Comparison of ENCODE assay signal across 9 cellular contexts in the genomic region with DNA sequence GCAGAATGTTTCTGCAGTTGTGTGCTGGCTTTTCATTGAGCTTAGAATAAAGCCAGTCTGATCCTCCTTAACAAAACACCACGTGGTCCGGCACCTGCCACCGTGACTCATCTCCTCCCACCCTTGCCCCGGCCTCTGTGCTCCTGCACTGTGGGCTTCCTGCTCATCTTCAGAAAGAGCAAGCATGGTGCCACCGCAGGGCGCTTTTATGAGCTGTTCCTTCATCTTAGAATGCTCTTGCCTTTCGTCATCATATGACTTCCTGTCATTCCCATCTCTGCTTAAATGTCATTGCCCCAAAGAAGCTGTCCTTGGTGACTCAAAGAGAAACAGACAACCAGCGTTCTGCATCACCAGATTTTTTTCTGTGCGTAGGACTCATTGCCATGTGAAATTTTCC.
DNase-seq lines count a peak whose midpoint lies in the region; ATAC-seq and TF ChIP-seq lines count a peak whose summit lies in the region.
"Had no signal": no experiment of that assay in that cellular context is flagged by ENCODE, and none has a peak within 500 bp of the region (broad histone marks: within the 10 kb centered on the region; RNA-seq: fewer than 3 reads in every experiment).

No MANE protein-coding gene starts in this region.

- H3K9me3 Mint-ChIP-seq in effector memory CD8-positive, alpha-beta T cell, result no peaks in the 10 kb centered on the region

- H3K27ac Mint-ChIP-seq in effector memory CD8-positive, alpha-beta T cell, result peak overlapping the region; percentile 54 to 59

- H3K4me1 Mint-ChIP-seq in effector memory CD8-positive, alpha-beta T cell (ENCODE audit: low read depth in 2 of 2), result peaks cover 7 to 13% of the 10 kb centered on the region in 2 donors

- no peak overlapping the region for H3K27ac ChIP-seq in lower lobe of right lung
- H3K27ac ChIP-seq: epithelial cell of prostate had no signal

- no peaks in the 10 kb centered on the region for H3K36me3 ChIP-seq in lower lobe of right lung

- intact Hi-C loops in left cardiac atrium (cut with DNase I) (loop anchor here (5.0 kb wide), 2 partner anchors 136 to 686 kb away; a partner anchor contains a TSS), lower lobe of right lung (cut with DNase I) (no loop called here)

- no peaks in the 10 kb centered on the region for H3K4me1 ChIP-seq in lower lobe of right lung

- DNase-seq in DMS53 treated with DMSO at 0.1 percent for 48 hours (lab: John Stamatoyannopoulos, UW; ENCODE audit: unreplicated experiment) (peak; percentile 95), left cardiac atrium (no peak), inferior parietal cortex (ENCODE audit: extremely low spot score) (no peak), lower lobe of right lung (no peak)
- DNase-seq in activated CD4-positive, alpha-beta T cell treated with anti-CD3 and anti-CD28 coated beads for 24 hours (ENCODE audit: low read depth in 2 of 2), result peak; percentile 66 to 71
- DNase-seq in effector memory CD8-positive, alpha-beta T cell, result peak; percentile 12 to 45 (median 15)
- peak; percentile 47 to 61 for DNase-seq in stimulated activated CD8-positive, alpha-beta memory T cell treated with anti-CD3 and anti-CD28 coated beads, Interleukin-2, amount 100 ng/mL, for 1 hour (ENCODE audit: low read depth in 2 of 2)

- no peak for TF ChIP-seq CTCF in lower lobe of right lung (IDR thresholded peaks at IDR 0.05)

- ATAC-seq in HG03469 (IDR thresholded peaks at IDR 0.05; ENCODE audit: unreplicated experiment) (peak; percentile 80), left cardiac atrium (no peak), lower lobe of right lung (no peak)
- peak; percentile 99 for ATAC-seq in effector memory CD8-positive, alpha-beta T cell (replicated peaks)

- no peaks in the 10 kb centered on the region for H3K36me3 Mint-ChIP-seq in effector memory CD8-positive, alpha-beta T cell (ENCODE audit: insufficient read depth)

- H3K4me3 Mint-ChIP-seq in effector memory CD8-positive, alpha-beta T cell, result peak overlapping the region; percentile 3 to 30

- no peaks in the 10 kb centered on the region for H3K27me3 ChIP-seq in lower lobe of right lung (ENCODE audit: low read depth)

- no peak overlapping the region for H3K4me3 ChIP-seq in lower lobe of right lung

- no peaks in the 10 kb centered on the region for H3K9me3 ChIP-seq in lower lobe of right lung

- no peaks in the 10 kb centered on the region for H3K27me3 Mint-ChIP-seq in effector memory CD8-positive, alpha-beta T cell

Comparison
In these comparisons a context has a peak if more than half of its experiments do, and no peak if none do; other contexts are left out.
1. DNase-seq: peak in DMS53 treated with DMSO at 0.1 percent for 48 hours (single experiment), activated CD4-positive, alpha-beta T cell treated with anti-CD3 and anti-CD28 coated beads for 24 hours (2 of 2), effector memory CD8-positive, alpha-beta T cell (3 of 3) and stimulated activated CD8-positive, alpha-beta memory T cell treated with anti-CD3 and anti-CD28 coated beads, Interleukin-2, amount 100 ng/mL, for 1 hour (2 of 2); none in left cardiac atrium (single experiment), inferior parietal cortex (single experiment) and lower lobe of right lung (single experiment).
2. ATAC-seq: peak in HG03469 (single experiment) and effector memory CD8-positive, alpha-beta T cell (single experiment); none in left cardiac atrium (0 of 2) and lower lobe of right lung (0 of 2).